Comparison of ENCODE assay signal across 9 cellular contexts in the genomic region with DNA sequence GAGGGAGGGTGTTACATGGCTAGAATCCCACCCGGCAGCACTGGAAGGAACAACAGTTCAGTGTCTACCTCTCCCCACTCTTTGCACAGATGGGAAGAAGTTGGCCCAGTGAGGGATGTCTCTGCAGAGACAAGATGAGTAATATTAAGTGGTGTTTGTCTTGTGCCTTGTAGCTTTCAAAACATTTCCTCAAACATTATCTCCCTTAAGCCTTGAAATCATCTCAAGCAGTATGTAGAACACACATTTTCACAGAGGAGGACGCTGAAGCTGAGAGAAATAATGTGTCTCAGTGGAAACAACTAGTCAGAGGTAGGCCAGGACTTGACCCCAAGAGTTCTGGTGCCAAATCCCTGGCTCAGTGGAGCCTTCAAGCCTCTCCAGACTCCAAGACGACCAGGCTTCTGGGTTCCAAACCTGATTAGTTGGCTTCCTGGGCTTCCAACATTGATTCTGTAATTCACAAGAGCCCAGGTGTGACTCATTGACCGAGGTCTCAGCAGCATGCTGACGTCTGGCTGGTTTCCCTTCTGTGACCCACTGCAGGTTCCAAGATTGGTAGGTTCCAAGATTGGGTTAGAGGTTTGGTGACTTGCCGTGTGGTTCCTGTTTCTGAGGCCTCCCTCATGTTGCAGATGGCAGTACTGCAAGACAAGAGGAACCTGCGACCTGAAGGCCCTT. TPM values are rescaled to one million over a fixed set of nuclear protein-coding genes. Genes with fewer than 3 reads are reported as not detected.
DNase-seq lines count a peak whose midpoint lies in the region; ATAC-seq and TF ChIP-seq lines count a peak whose summit lies in the region.
"Had no signal": no experiment of that assay in that cellular context is flagged by ENCODE, and none has a peak within 500 bp of the region (broad histone marks: within the 10 kb centered on the region; RNA-seq: fewer than 3 reads in every experiment).

No MANE protein-coding gene starts in this region.

- H3K9ac ChIP-seq in mammary epithelial cell (ENCODE audit: insufficient read depth, low read length) = no peak overlapping the region

- ATAC-seq in GM19455 (IDR thresholded peaks at IDR 0.05; ENCODE audit: unreplicated experiment) (no peak), GM18511 (IDR thresholded peaks at IDR 0.05; ENCODE audit: unreplicated experiment) (no peak), GM19328 (IDR thresholded peaks at IDR 0.05; ENCODE audit: unreplicated experiment) (no peak)

- no peak for TF ChIP-seq CTCF in mammary epithelial cell (conservative IDR thresholded peaks at IDR 0.05 in 1 of 2, IDR thresholded peaks at IDR 0.05 in 1 of 2; ENCODE audit: extremely low read depth in 1 of 2, insufficient read depth in 1 of 2, low read depth in 1 of 2, low read length in 2 of 2)

- WGBS in mammary epithelial cell (ENCODE audit: low coverage, missing lambda C conversion rate) = 72% methylated on average over 6 of the region's 7 CpGs

- no peaks in the 10 kb centered on the region for H3K9me3 ChIP-seq in mammary epithelial cell (replicated peaks; ENCODE audit: insufficient read depth, low read length)

- dilution Hi-C loops in mammary epithelial cell (cut with HindIII; ENCODE audit: low sequenced_read_pairs) = no loop called here

- no peaks in the 10 kb centered on the region for H3K4me1 ChIP-seq in mammary epithelial cell (ENCODE audit: insufficient read depth, low read length)

- intact Hi-C loops in mammary epithelial cell (cut with micrococcal nuclease) = no loop called here

- no peak overlapping the region for H2AFZ ChIP-seq in mammary epithelial cell (ENCODE audit: low read depth, low read length)

- no peaks in the 10 kb centered on the region for H4K20me1 ChIP-seq in mammary epithelial cell (ENCODE audit: insufficient read depth, low read length)

- BruUV-seq in mammary epithelial cell (replicated peaks; lab: Mats Ljungman, UMichigan) = no TSS peak

- no peaks in the 10 kb centered on the region for H3K79me2 ChIP-seq in mammary epithelial cell (ENCODE audit: insufficient read depth, low read length)

- no peak overlapping the region for H3K4me3 ChIP-seq in mammary epithelial cell (replicated peaks in 1 of 3; ENCODE audit: insufficient read depth in 1 of 3, low read depth in 2 of 3, low read length in 3 of 3)

- no peak overlapping the region for H3K4me2 ChIP-seq in mammary epithelial cell (ENCODE audit: insufficient read depth, low read depth, low read length)

- DNase-seq in ELR (ENCODE audit: low read depth) (peak; percentile 71), NAMALWA (ENCODE audit: low spot score) (peak; percentile 10), mammary epithelial cell (peak; percentile 34), mucosa of gallbladder (ENCODE audit: low spot score) (peak; percentile 20), NCI-H774 (lab: John Stamatoyannopoulos, UW) (no peak)
- DNase-seq: NCI-H187 had no signal

- CTCF ChIA-PET in mammary epithelial cell (lab: Charles Lee; ENCODE audit: low non-redundant PET) = no interaction called here

- no peak overlapping the region for H3K27ac ChIP-seq in mammary epithelial cell (ENCODE audit: insufficient read depth, low read depth, low read length)

- in situ Hi-C loops in mammary epithelial cell (cut with MboI; ENCODE audit: low sequenced_read_pairs in 2 of 2) = no loop called here

- H3K27me3 ChIP-seq in mammary epithelial cell (ENCODE audit: insufficient read depth, low read length) = peaks cover 3% of the 10 kb centered on the region

- no peaks in the 10 kb centered on the region for H3K36me3 ChIP-seq in mammary epithelial cell (ENCODE audit: insufficient read depth, low read length)

RNA-seq across cellular contexts. Expression of a gene that starts 7.4 kb away (rescaled TPM):
- not detected for total RNA-seq in mammary epithelial cell
- polyA plus RNA-seq in mammary epithelial cell = not detected
- not detected for polyA minus RNA-seq in mammary epithelial cell
- 7.3 TPM for total RNA-seq in mucosa of gallbladder

RNA-seq across cellular contexts. Expression of a gene that starts 31.5 kb away (rescaled TPM):
- total RNA-seq in mammary epithelial cell = under 1 TPM in 1 of 2 donors, not detected in 1; 0.33 TPM
- not detected for polyA plus RNA-seq in mammary epithelial cell
- not detected for polyA minus RNA-seq in mammary epithelial cell
- total RNA-seq in mucosa of gallbladder = 303 TPM

RNA-seq across cellular contexts. Expression of a gene that starts 40.2 kb away (rescaled TPM):
- total RNA-seq in mammary epithelial cell = 10 to 100 TPM; 19.1 to 21.5 TPM
- 11.2 TPM for polyA plus RNA-seq in mammary epithelial cell
- 31.2 TPM for polyA minus RNA-seq in mammary epithelial cell
- 23.0 TPM for total RNA-seq in mucosa of gallbladder

RNA-seq across cellular contexts. Expression of a gene that starts 55.9 kb away (rescaled TPM):
- total RNA-seq in mammary epithelial cell (10 to 100 TPM; 21.2 to 23.2 TPM), mucosa of gallbladder (25.3 TPM)
- polyA plus RNA-seq in mammary epithelial cell = 39.0 TPM
- polyA minus RNA-seq in mammary epithelial cell = 25.0 TPM

Comparison
In these comparisons a context has a peak if more than half of its experiments do, and no peak if none do; other contexts are left out.
1. RNA of a gene that starts 31.5 kb away (total RNA-seq): 303 TPM in mucosa of gallbladder (single experiment); 0.33 TPM in mammary epithelial cell; every median in the first group is over 100 times any median in the second.